Comparison of ENCODE assay signal across 8 cellular contexts in the genomic region with DNA sequence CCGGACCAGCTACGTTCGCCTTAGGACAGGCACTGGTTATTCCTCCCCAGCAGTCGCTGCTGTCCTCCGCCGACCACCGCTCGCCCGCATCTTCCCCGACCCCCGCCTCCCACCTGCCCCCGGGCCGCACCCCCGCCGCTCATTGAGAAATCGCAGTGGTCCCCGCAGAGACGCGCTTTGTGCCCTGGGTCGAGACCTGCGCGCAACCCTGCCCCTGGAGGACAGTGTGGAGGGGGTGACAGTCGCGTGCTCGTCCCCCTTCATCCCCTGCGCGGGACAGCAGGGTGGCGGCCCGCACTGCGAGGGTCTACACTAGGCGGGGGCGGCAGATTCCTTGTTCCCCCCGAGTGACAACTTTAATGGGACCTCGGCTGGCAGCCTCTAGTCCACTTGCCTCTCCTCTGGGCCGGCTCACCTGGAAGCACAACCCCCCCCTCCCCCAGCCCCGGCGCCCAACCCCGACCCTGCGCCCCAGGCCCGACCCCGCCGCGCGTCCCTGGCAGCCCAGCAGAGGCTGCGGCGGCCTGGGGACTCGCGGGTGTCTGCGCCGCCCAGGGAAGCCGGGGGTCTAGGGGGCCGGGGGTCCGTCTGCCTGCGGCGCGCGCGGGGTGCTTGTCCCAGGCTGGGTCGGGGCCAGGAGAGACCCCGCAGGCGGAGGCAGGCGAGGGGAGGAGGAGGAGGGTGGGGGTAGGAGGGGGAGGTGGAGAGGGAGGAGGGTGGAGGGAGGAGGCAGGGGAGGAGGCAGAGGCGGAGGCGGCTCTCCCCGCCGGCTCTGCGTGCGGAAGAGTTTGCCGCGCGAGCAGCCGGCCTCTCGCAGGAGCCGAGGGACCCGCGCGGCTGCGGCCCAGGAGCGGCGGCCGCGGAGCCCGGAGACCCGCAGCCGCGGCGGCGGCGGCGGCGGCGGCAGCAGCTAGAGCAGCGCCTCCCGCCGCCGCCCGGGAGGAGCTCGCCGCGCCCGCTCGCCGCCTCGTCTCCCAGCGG. TPM values are rescaled to one million over a fixed set of nuclear protein-coding genes. Genes with fewer than 3 reads are reported as not detected.
DNase-seq lines count a peak whose midpoint lies in the region; ATAC-seq and TF ChIP-seq lines count a peak whose summit lies in the region.

A gene with protein sequence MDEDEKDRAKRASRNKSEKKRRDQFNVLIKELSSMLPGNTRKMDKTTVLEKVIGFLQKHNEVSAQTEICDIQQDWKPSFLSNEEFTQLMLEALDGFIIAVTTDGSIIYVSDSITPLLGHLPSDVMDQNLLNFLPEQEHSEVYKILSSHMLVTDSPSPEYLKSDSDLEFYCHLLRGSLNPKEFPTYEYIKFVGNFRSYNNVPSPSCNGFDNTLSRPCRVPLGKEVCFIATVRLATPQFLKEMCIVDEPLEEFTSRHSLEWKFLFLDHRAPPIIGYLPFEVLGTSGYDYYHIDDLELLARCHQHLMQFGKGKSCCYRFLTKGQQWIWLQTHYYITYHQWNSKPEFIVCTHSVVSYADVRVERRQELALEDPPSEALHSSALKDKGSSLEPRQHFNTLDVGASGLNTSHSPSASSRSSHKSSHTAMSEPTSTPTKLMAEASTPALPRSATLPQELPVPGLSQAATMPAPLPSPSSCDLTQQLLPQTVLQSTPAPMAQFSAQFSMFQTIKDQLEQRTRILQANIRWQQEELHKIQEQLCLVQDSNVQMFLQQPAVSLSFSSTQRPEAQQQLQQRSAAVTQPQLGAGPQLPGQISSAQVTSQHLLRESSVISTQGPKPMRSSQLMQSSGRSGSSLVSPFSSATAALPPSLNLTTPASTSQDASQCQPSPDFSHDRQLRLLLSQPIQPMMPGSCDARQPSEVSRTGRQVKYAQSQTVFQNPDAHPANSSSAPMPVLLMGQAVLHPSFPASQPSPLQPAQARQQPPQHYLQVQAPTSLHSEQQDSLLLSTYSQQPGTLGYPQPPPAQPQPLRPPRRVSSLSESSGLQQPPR (plus strand): TSS at position 775 of the 981 bp plus-strand sequence. CDS start 84,616 bp downstream, outside the sequence.

- H3K9ac ChIP-seq in mucosa of stomach (ENCODE audit: low read length): peak within 1 kb of the TSS; percentile 81

- TF ChIP-seq EP300 in esophagus muscularis mucosa (IDR thresholded peaks at IDR 0.05) (no peak), upper lobe of left lung (IDR thresholded peaks at IDR 0.05) (no peak)

- H3K4me1 ChIP-seq in esophagus muscularis mucosa: peaks cover 24 to 63% (median 56%) of the 10 kb centered on the region in 4 donors
- H3K4me1 ChIP-seq in mucosa of stomach (ENCODE audit: control insufficient read depth, insufficient read depth, low read length): peaks cover 46% of the 10 kb centered on the region
- H3K4me1 ChIP-seq in upper lobe of left lung: peaks cover 10 to 28% (median 20%) of the 10 kb centered on the region in 4 donors

- H3K27ac ChIP-seq in esophagus muscularis mucosa (replicated peaks in 1 of 4): peak within 1 kb of the TSS; percentile 91 to 97 (median 96)
- peak within 1 kb of the TSS; percentile 76 to 90 (median 81) for H3K27ac ChIP-seq in upper lobe of left lung

- H3K9me3 ChIP-seq in esophagus muscularis mucosa (no peaks in the 10 kb centered on the region), mucosa of stomach (ENCODE audit: control insufficient read depth, low read length) (no peaks in the 10 kb centered on the region), upper lobe of left lung (no peaks in the 10 kb centered on the region)

- no peaks in the 10 kb centered on the region for H3K36me3 Mint-ChIP-seq in activated CD4-positive, alpha-beta memory T cell treated with anti-CD3 and anti-CD28 coated beads for 36 hours

- H3K36me3 ChIP-seq in esophagus muscularis mucosa (no peaks in the 10 kb centered on the region), mucosa of stomach (ENCODE audit: control insufficient read depth, insufficient read depth, low read length) (no peaks in the 10 kb centered on the region), upper lobe of left lung (no peaks in the 10 kb centered on the region)

- CTCF ChIA-PET in activated CD4-positive, alpha-beta memory T cell treated with anti-CD3 and anti-CD28 coated beads for 36 hours (lab: Charles Lee): interaction anchor here (0.9 to 1.2 kb wide), 2 partner anchors 176 to 210 kb away, joined by 3 to 4 read pairs; no protein-coding TSS in a partner anchor

- TF ChIP-seq POLR2A in esophagus muscularis mucosa (IDR thresholded peaks at IDR 0.05; ENCODE audit: low read depth): no peak
- no peak for TF ChIP-seq POLR2A in upper lobe of left lung (IDR thresholded peaks at IDR 0.05)

- peak within 1 kb of the TSS; percentile 61 for H3K4me3 Mint-ChIP-seq in activated CD4-positive, alpha-beta memory T cell treated with anti-CD3 and anti-CD28 coated beads for 36 hours

- POLR2A ChIA-PET in activated CD4-positive, alpha-beta memory T cell treated with anti-CD3 and anti-CD28 coated beads for 36 hours (lab: Charles Lee): no interaction called here

- intact Hi-C loops in activated CD4-positive, alpha-beta memory T cell treated with anti-CD3 and anti-CD28 coated beads for 36 hours (cut with micrococcal nuclease): loop anchor here (10.0 kb wide), 3 partner anchors 65 to 235 kb away; no protein-coding TSS in a partner anchor
- intact Hi-C loops in esophagus muscularis mucosa (cut with DNase I): loop anchor here (5.0 kb wide), 3 partner anchors 77 to 173 kb away; no protein-coding TSS in a partner anchor

- no peak within 1 kb of the TSS for H3K27ac Mint-ChIP-seq in activated CD4-positive, alpha-beta memory T cell treated with anti-CD3 and anti-CD28 coated beads for 36 hours

- peaks cover 5% of the 10 kb centered on the region for H3K4me1 Mint-ChIP-seq in activated CD4-positive, alpha-beta memory T cell treated with anti-CD3 and anti-CD28 coated beads for 36 hours (ENCODE audit: low read depth)

- 2% methylated on average over 9 of the region's 105 CpGs for WGBS in esophagus muscularis mucosa
- 0% methylated on average over 7 to 28 of the region's 105 CpGs for WGBS in upper lobe of left lung, 2 donors

- DNase-seq in SKM-1 treated with dmso at 0.1 percent for 144 hours (lab: John Stamatoyannopoulos, UW; ENCODE audit: unreplicated experiment): peak; percentile 23
- DNase-seq in SKM-1 (lab: John Stamatoyannopoulos, UW; ENCODE audit: unreplicated experiment): no peak
- peak; percentile 16 for DNase-seq in activated CD4-positive, alpha-beta memory T cell treated with anti-CD3 and anti-CD28 coated beads for 36 hours
- no peak for DNase-seq in esophagus muscularis mucosa (ENCODE audit: extremely low spot score)
- peak; percentile 37 to 87 for DNase-seq in upper lobe of left lung
- DNase-seq in inferior parietal cortex (ENCODE audit: extremely low spot score): no peak

- ATAC-seq in upper lobe of left lung (ENCODE audit: low FRiP score in 2 of 2): peak; percentile 21 to 70
- ATAC-seq in GM19467 (IDR thresholded peaks at IDR 0.05; ENCODE audit: unreplicated experiment): no peak

- TF ChIP-seq CTCF in esophagus muscularis mucosa (IDR thresholded peaks at IDR 0.05): no peak
- no peak for TF ChIP-seq CTCF in upper lobe of left lung (IDR thresholded peaks at IDR 0.05)

- H3K9me3 Mint-ChIP-seq in activated CD4-positive, alpha-beta memory T cell treated with anti-CD3 and anti-CD28 coated beads for 36 hours: no peaks in the 10 kb centered on the region

- H3K27me3 Mint-ChIP-seq in activated CD4-positive, alpha-beta memory T cell treated with anti-CD3 and anti-CD28 coated beads for 36 hours: peaks cover 41% of the 10 kb centered on the region

- H3K27me3 ChIP-seq in esophagus muscularis mucosa (peaks cover 0 to 9% (median 0%) of the 10 kb centered on the region in 4 donors), mucosa of stomach (ENCODE audit: control insufficient read depth, insufficient read depth, low read length) (no peaks in the 10 kb centered on the region), upper lobe of left lung (peaks cover 0 to 6% (median 4%) of the 10 kb centered on the region in 4 donors)

- H3K4me3 ChIP-seq in esophagus muscularis mucosa (peak within 1 kb of the TSS; percentile 79 to 83 (median 81)), mucosa of stomach (ENCODE audit: low read length) (peak within 1 kb of the TSS; percentile 53), upper lobe of left lung (peak within 1 kb of the TSS; percentile 59 to 69 (median 64))

RNA-seq across cellular contexts. Expression of the gene that starts here (rescaled TPM):
- total RNA-seq in activated CD4-positive, alpha-beta memory T cell treated with anti-CD3 and anti-CD28 coated beads for 36 hours: 1 to 10 TPM; 1.4 to 2.3 TPM
- 10 to 100 TPM; 14.1 to 45.8 (median 28.1) TPM for total RNA-seq in esophagus muscularis mucosa
- 10 to 100 TPM; 13.8 to 52.5 (median 23.0) TPM for total RNA-seq in upper lobe of left lung

Comparison
In these comparisons a context has a peak if more than half of its experiments do, and no peak if none do; other contexts are left out.
1. RNA of the gene that starts here (total RNA-seq): 14.1 to 45.8 TPM in esophagus muscularis mucosa and 13.8 to 52.5 TPM in upper lobe of left lung; 1.4 to 2.3 TPM in activated CD4-positive, alpha-beta memory T cell treated with anti-CD3 and anti-CD28 coated beads for 36 hours; every median in the first group is over 4 times any median in the second.
2. DNase-seq: peak in SKM-1 treated with dmso at 0.1 percent for 144 hours (single experiment), activated CD4-positive, alpha-beta memory T cell treated with anti-CD3 and anti-CD28 coated beads for 36 hours (single experiment) and upper lobe of left lung (2 of 2); none in SKM-1 (single experiment), esophagus muscularis mucosa (single experiment) and inferior parietal cortex (single experiment).
3. Peak in every context shown above with its lines, with median percentiles within 50 percentile points of each other: H3K4me3 ChIP-seq.